11 cellular contexts compared by ENCODE assay signal in the genomic region with DNA sequence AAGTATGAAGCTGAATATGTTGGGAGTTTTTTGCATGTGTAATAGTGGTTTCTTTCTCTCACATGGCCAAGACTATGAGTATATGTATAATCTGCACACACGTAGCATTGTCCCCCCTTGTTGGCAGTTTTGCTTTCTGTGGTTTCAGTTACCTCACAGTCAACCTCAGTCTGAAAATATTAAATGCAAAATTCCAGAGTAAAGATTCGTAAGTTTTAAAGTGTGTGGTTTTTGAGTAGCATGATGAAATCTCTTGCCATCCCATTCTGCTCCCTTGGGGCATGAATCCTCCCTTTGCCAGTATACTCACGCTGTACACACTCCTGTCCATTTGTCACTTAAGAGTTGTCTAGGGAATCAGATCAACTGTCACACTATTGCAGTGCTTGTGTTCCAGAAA.
DNase-seq lines count a peak whose midpoint lies in the region; ATAC-seq, FAIRE-seq and TF ChIP-seq lines count a peak whose summit lies in the region.
"Had no signal": no experiment of that assay in that cellular context is flagged by ENCODE, and none has a peak within 500 bp of the region (broad histone marks: within the 10 kb centered on the region; RNA-seq: fewer than 3 reads in every experiment).

No MANE protein-coding gene starts in this region.

- H3K27ac Mint-ChIP-seq in stimulated activated naive CD8-positive, alpha-beta T cell treated with anti-CD3 and anti-CD28 coated beads, Interleukin-15, amount 100 ng/mL, for 72 hours: no peak overlapping the region
- H3K27ac Mint-ChIP-seq in CD8-positive, alpha-beta T cell: no peak overlapping the region
- no peak overlapping the region for H3K27ac Mint-ChIP-seq in activated CD4-positive, alpha-beta T cell treated with anti-CD3 and anti-CD28 coated beads, Interleukin-2, amount 10 ng/mL, durations not matched to agents 7 days and 5 days

- no peak overlapping the region for H3K27ac ChIP-seq in GM12878 (ENCODE audit: control insufficient read depth, insufficient read depth)
- no peak overlapping the region for H3K27ac ChIP-seq in CD8-positive, alpha-beta T cell (ENCODE audit: low read depth, low read length)

- no TSS peak for BruUV-seq in GM12878 (replicated peaks; lab: Mats Ljungman, UMichigan)

- no peaks in the 10 kb centered on the region for H3K36me3 ChIP-seq in GM12878 (ENCODE audit: control insufficient read depth in 2 of 2, insufficient read depth in 2 of 2, low read length in 1 of 2)
- H3K36me3 ChIP-seq in CD8-positive, alpha-beta T cell (ENCODE audit: insufficient read depth, low read length): no peaks in the 10 kb centered on the region

- no peak overlapping the region for H3K4me3 Mint-ChIP-seq in stimulated activated naive CD8-positive, alpha-beta T cell treated with anti-CD3 and anti-CD28 coated beads, Interleukin-15, amount 100 ng/mL, for 72 hours
- H3K4me3 Mint-ChIP-seq in CD8-positive, alpha-beta T cell: no peak overlapping the region
- no peak overlapping the region for H3K4me3 Mint-ChIP-seq in activated CD4-positive, alpha-beta T cell treated with anti-CD3 and anti-CD28 coated beads, Interleukin-2, amount 10 ng/mL, durations not matched to agents 7 days and 5 days

- no peaks in the 10 kb centered on the region for H3K9me3 ChIP-seq in GM12878 (replicated peaks; ENCODE audit: control insufficient read depth, insufficient read depth, low read length)
- no peaks in the 10 kb centered on the region for H3K9me3 ChIP-seq in CD8-positive, alpha-beta T cell (ENCODE audit: low read length)

- SMC1A ChIA-PET in GM12878 (lab: Charles Lee; ENCODE audit: uncharacterized antibody, unreplicated experiment): interaction anchor here (1.0 kb wide), 1 partner anchor 107 kb away, joined by 4 read pairs; no protein-coding TSS in a partner anchor

- no peak for FAIRE-seq in GM12878 (lab: Jason Lieb, UNC)
- FAIRE-seq in urothelium cell line (lab: Jason Lieb, UNC): no peak

- ATAC-seq in stimulated activated naive CD8-positive, alpha-beta T cell treated with anti-CD3 and anti-CD28 coated beads, Interleukin-15, amount 100 ng/mL, for 72 hours: peak; percentile 49
- no peak for ATAC-seq in stimulated activated naive CD8-positive, alpha-beta T cell treated with anti-CD3 and anti-CD28 coated beads, Interleukin-15, Interleukin-2, amounts not matched to agents 100 U/mL and 50 U/mL, for 24 hours
- ATAC-seq in HG03565 (IDR thresholded peaks at IDR 0.05; ENCODE audit: unreplicated experiment): peak; percentile 53
- ATAC-seq in GM12878: peak; percentile 90
- no peak for ATAC-seq in CD8-positive, alpha-beta T cell
- ATAC-seq: left ventricle myocardium superior had no signal

- no peaks in the 10 kb centered on the region for H3K36me3 Mint-ChIP-seq in CD8-positive, alpha-beta T cell
- no peaks in the 10 kb centered on the region for H3K36me3 Mint-ChIP-seq in activated CD4-positive, alpha-beta T cell treated with anti-CD3 and anti-CD28 coated beads, Interleukin-2, amount 10 ng/mL, durations not matched to agents 7 days and 5 days (ENCODE audit: low read depth)

- no peak for TF ChIP-seq RAD21 in GM12878 (IDR thresholded peaks at IDR 0.05; ENCODE audit: insufficient read depth, low read depth, low read length)

- POLR2A ChIA-PET in GM12878 (lab: Charles Lee): no interaction called here
- POLR2A ChIA-PET in CD8-positive, alpha-beta T cell (lab: Charles Lee): no interaction called here
- POLR2A ChIA-PET in activated CD4-positive, alpha-beta T cell treated with anti-CD3 and anti-CD28 coated beads, Interleukin-2, amount 10 ng/mL, durations not matched to agents 7 days and 5 days (lab: Charles Lee): no interaction called here

- intact Hi-C loops in GM12878 (cut with micrococcal nuclease; ENCODE audit: unreplicated experiment): loop anchor here (10.0 kb wide), 1 partner anchor 430 kb away; no protein-coding TSS in a partner anchor
- intact Hi-C loops in CD8-positive, alpha-beta T cell (cut with DNase I, micrococcal nuclease): no loop called here

- no peaks in the 10 kb centered on the region for H3K4me1 Mint-ChIP-seq in stimulated activated naive CD8-positive, alpha-beta T cell treated with anti-CD3 and anti-CD28 coated beads, Interleukin-15, amount 100 ng/mL, for 72 hours
- H3K4me1 Mint-ChIP-seq in CD8-positive, alpha-beta T cell (ENCODE audit: low read depth): no peaks in the 10 kb centered on the region
- H3K4me1 Mint-ChIP-seq in activated CD4-positive, alpha-beta T cell treated with anti-CD3 and anti-CD28 coated beads, Interleukin-2, amount 10 ng/mL, durations not matched to agents 7 days and 5 days: no peaks in the 10 kb centered on the region

- no peak overlapping the region for H3K9ac ChIP-seq in GM12878 (ENCODE audit: control insufficient read depth, insufficient read depth, low read length)

- TF ChIP-seq CTCF in GM12878 (IDR thresholded peaks at IDR 0.05 in 2 of 3, conservative IDR thresholded peaks at IDR 0.05 in 1 of 3; ENCODE audit: control insufficient read depth in 2 of 3, extremely low read depth in 1 of 3, insufficient read depth in 1 of 3, low read depth in 3 of 3, low read length in 3 of 3): no peak
- no peak for TF ChIP-seq CTCF in CD8-positive, alpha-beta T cell (IDR thresholded peaks at IDR 0.05)

- RAD21 ChIA-PET in GM12878 (lab: Charles Lee; ENCODE audit: unreplicated experiment): no interaction called here

- H3K4me3 ChIP-seq in GM12878: no peak overlapping the region
- no peak overlapping the region for H3K4me3 ChIP-seq in CD8-positive, alpha-beta T cell (ENCODE audit: low read depth, low read length)

- in situ Hi-C loops in GM12878 (cut with MboI): no loop called here

- peaks cover 8% of the 10 kb centered on the region for H3K27me3 Mint-ChIP-seq in stimulated activated naive CD8-positive, alpha-beta T cell treated with anti-CD3 and anti-CD28 coated beads, Interleukin-15, amount 100 ng/mL, for 72 hours
- peaks cover 8% of the 10 kb centered on the region for H3K27me3 Mint-ChIP-seq in CD8-positive, alpha-beta T cell (ENCODE audit: low read depth)
- H3K27me3 Mint-ChIP-seq in activated CD4-positive, alpha-beta T cell treated with anti-CD3 and anti-CD28 coated beads, Interleukin-2, amount 10 ng/mL, durations not matched to agents 7 days and 5 days: peaks cover 5% of the 10 kb centered on the region

- peak overlapping the region; percentile 37; the same call in 1 of the 2 replicates for H2AFZ ChIP-seq in GM12878 (ENCODE audit: control insufficient read depth, low read depth, low read length)

- CTCF ChIA-PET in GM12878 (lab: Yijun Ruan, JAX): no interaction called here
- CTCF ChIA-PET in CD8-positive, alpha-beta T cell (lab: Charles Lee): no interaction called here
- CTCF ChIA-PET in activated CD4-positive, alpha-beta T cell treated with anti-CD3 and anti-CD28 coated beads, Interleukin-2, amount 10 ng/mL, durations not matched to agents 7 days and 5 days (lab: Charles Lee): interaction anchor here (0.5 kb wide), 1 partner anchor 819 kb away, joined by 3 read pairs; no protein-coding TSS in a partner anchor

- no peak for DNase-seq in stimulated activated naive CD8-positive, alpha-beta T cell treated with anti-CD3 and anti-CD28 coated beads, Interleukin-15, amount 100 ng/mL, for 72 hours
- no peak for DNase-seq in stimulated activated naive CD8-positive, alpha-beta T cell treated with anti-CD3 and anti-CD28 coated beads, Interleukin-15, Interleukin-2, amounts not matched to agents 100 U/mL and 50 U/mL, for 24 hours
- DNase-seq in GM12878 (ENCODE audit: low read depth, low spot score) (no peak), urothelium cell line (ENCODE audit: low spot score) (peak; percentile 10), NCI-H1092 treated with DMSO at 0.1 percent for 48 hours (lab: John Stamatoyannopoulos, UW) (no peak)
- no peak for DNase-seq in CD8-positive, alpha-beta T cell
- no peak for DNase-seq in activated CD4-positive, alpha-beta T cell treated with anti-CD3 and anti-CD28 coated beads, Interleukin-2, amount 10 ng/mL, durations not matched to agents 7 days and 5 days
- DNase-seq: C1 segment of cervical spinal cord, left ventricle myocardium superior, T-helper 2 cell had no signal

- H3K9me3 Mint-ChIP-seq in stimulated activated naive CD8-positive, alpha-beta T cell treated with anti-CD3 and anti-CD28 coated beads, Interleukin-15, amount 100 ng/mL, for 72 hours: no peaks in the 10 kb centered on the region
- no peaks in the 10 kb centered on the region for H3K9me3 Mint-ChIP-seq in CD8-positive, alpha-beta T cell
- no peaks in the 10 kb centered on the region for H3K9me3 Mint-ChIP-seq in activated CD4-positive, alpha-beta T cell treated with anti-CD3 and anti-CD28 coated beads, Interleukin-2, amount 10 ng/mL, durations not matched to agents 7 days and 5 days

- no peak for TF ChIP-seq POLR2A in GM12878 (IDR thresholded peaks at IDR 0.05; ENCODE audit: low read depth, low read length)

- no peaks in the 10 kb centered on the region for H3K4me1 ChIP-seq in GM12878 (ENCODE audit: control insufficient read depth, insufficient read depth, low read length)
- H3K4me1 ChIP-seq in CD8-positive, alpha-beta T cell (ENCODE audit: insufficient read depth, low read length): no peaks in the 10 kb centered on the region

- H3K79me2 ChIP-seq in GM12878 (ENCODE audit: control insufficient read depth, insufficient read depth, low read length): no peaks in the 10 kb centered on the region

- TF ChIP-seq EP300 in GM12878 (IDR thresholded peaks at IDR 0.05; ENCODE audit: borderline replicate concordance in 1 of 2, control insufficient read depth in 1 of 2, low read depth in 2 of 2, low read length in 2 of 2): no peak

- H4K20me1 ChIP-seq in GM12878 (ENCODE audit: control insufficient read depth, insufficient read depth): no peaks in the 10 kb centered on the region

- 14% methylated on average over 3 of the region's 3 CpGs for WGBS in GM12878 (ENCODE audit: insufficient coverage, insufficient replicate concordance, low lambda C conversion rate, missing lambda C conversion rate)

- H3K27me3 ChIP-seq in GM12878 (replicated peaks in 1 of 2; ENCODE audit: control insufficient read depth in 2 of 2, insufficient read depth in 2 of 2, low read length in 1 of 2): no peaks in the 10 kb centered on the region
- H3K27me3 ChIP-seq in CD8-positive, alpha-beta T cell (ENCODE audit: insufficient read depth, low read length): no peaks in the 10 kb centered on the region

- no peak overlapping the region for H3K4me2 ChIP-seq in GM12878 (ENCODE audit: control insufficient read depth, insufficient read depth)

TF ChIP-seq in GM12878, 131 proteins besides CTCF, POLR2A, EP300 and RAD21 (continues in another document):
- TF ChIP-seq CREM (IDR thresholded peaks at IDR 0.05; ENCODE audit: low read depth) (no peak), STAT1 (conservative IDR thresholded peaks at IDR 0.05) (no peak), SREBF1 (IDR thresholded peaks at IDR 0.05; ENCODE audit: low read length) (no peak), GABPA (IDR thresholded peaks at IDR 0.05; ENCODE audit: low read depth) (no peak), KAT2A (conservative IDR thresholded peaks at IDR 0.05; ENCODE audit: control insufficient read depth, low read depth, low read length) (no peak), IKZF2 (IDR thresholded peaks at IDR 0.05) (peak in 1 of 2 experiments; percentile 11; a peak in 1 of 4 replicates), ZNF274 (IDR thresholded peaks at IDR 0.05; ENCODE audit: insufficient read depth, insufficient read length) (no peak), NFIC (IDR thresholded peaks at IDR 0.05; ENCODE audit: low read depth, low read length) (no peak), RFX5 (IDR thresholded peaks at IDR 0.05; ENCODE audit: low read depth, low read length) (no peak)

Comparison
In these comparisons a context has a peak if more than half of its experiments do, and no peak if none do; other contexts are left out.
1. ATAC-seq: peak in stimulated activated naive CD8-positive, alpha-beta T cell treated with anti-CD3 and anti-CD28 coated beads, Interleukin-15, amount 100 ng/mL, for 72 hours (single experiment), HG03565 (single experiment) and GM12878 (single experiment); none in stimulated activated naive CD8-positive, alpha-beta T cell treated with anti-CD3 and anti-CD28 coated beads, Interleukin-15, Interleukin-2, amounts not matched to agents 100 U/mL and 50 U/mL, for 24 hours (single experiment) and CD8-positive, alpha-beta T cell (single experiment).